In the genomic region with DNA sequence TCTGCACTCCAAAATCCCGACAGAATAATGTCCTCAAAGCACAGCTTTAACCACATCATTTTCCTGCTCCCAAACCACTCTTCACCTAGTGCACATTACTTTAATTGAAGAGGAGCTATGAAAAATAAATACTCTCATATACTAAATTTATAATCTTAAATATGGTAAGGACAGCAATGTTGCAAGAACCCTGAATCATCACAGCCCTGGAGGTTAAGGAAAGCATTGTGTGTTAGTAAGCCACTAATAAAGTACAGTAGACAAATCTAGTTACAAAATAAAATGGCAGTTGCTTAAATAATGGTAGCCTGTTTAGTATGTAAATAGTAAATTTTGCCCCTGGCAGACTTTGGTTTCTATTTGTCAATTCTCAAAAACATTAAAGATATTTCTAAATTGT, we compare ENCODE assay signal across 1 cellular context.
TF ChIP-seq lines count a peak whose summit lies in the region.

No MANE protein-coding gene starts in this region.

TF ChIP-seq in SK-N-SH, 30 proteins besides CTCF, POLR2A, EP300 and RAD21 (continued from another document):
- TF ChIP-seq RCOR1 (IDR thresholded peaks at IDR 0.05; ENCODE audit: low read length) (no peak), TCF12 (IDR thresholded peaks at IDR 0.05) (no peak), JUND (IDR thresholded peaks at IDR 0.05) (no peak), MEF2A (IDR thresholded peaks at IDR 0.05; ENCODE audit: borderline replicate concordance, low read depth) (no peak)
